In the genomic region with DNA sequence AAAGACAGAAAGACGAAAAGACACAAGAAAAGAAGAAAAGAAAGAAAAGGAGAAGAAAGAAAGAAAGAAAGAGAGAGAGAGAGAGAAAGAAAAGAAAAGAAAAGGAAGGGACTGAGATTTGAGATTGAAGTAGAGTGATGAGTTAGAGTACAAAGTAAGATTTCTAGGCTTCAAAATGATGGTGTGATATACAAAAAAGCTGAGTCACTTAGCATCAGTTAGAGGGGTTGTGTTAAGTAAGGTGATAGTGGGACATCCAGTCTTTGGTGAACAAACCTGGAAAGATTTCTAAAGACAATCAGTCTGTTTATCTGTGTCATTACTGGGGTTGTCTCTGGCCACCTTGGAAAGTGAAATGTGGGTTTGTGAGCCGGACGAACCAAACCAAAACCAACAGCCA, we compare ENCODE assay signal across 1 cellular context.
TF ChIP-seq lines count a peak whose summit lies in the region.

No MANE protein-coding gene starts in this region.

TF ChIP-seq in K562, 482 proteins besides CTCF, POLR2A, EP300 and RAD21 (continues in another document):
- TF ChIP-seq ETV6 (IDR thresholded peaks at IDR 0.05; ENCODE audit: borderline replicate concordance in 1 of 2, low read depth in 2 of 2, low read length in 1 of 2) (no peak), ETV6 (CRISPR knock-in tag; IDR thresholded peaks at IDR 0.05; ENCODE audit: borderline replicate concordance) (no peak), BMI1 (IDR thresholded peaks at IDR 0.05; ENCODE audit: low read length) (no peak), ZNF133 (CRISPR knock-in tag; IDR thresholded peaks at IDR 0.05) (no peak), MXI1 (IDR thresholded peaks at IDR 0.05; ENCODE audit: low read depth, low read length) (no peak), MAFF (IDR thresholded peaks at IDR 0.05; ENCODE audit: low read length) (peak; percentile 19; the same call in 1 of the 2 replicates), TCF7L2 (IDR thresholded peaks at IDR 0.05; ENCODE audit: low read depth, low read length) (no peak), STAG1 (CRISPR knock-in tag; IDR thresholded peaks at IDR 0.05; ENCODE audit: borderline replicate concordance) (no peak), TEAD2 (tag; IDR thresholded peaks at IDR 0.05) (no peak), ZNF644 (tag; IDR thresholded peaks at IDR 0.05; ENCODE audit: low read depth) (no peak), MAFG (tag; conservative IDR thresholded peaks at IDR 0.05) (peak; percentile 70), LCOR (CRISPR knock-in tag; IDR thresholded peaks at IDR 0.05) (no peak), YY1 (IDR thresholded peaks at IDR 0.05; ENCODE audit: borderline replicate concordance in 1 of 3, control insufficient read depth in 1 of 3, extremely low read depth in 1 of 3, insufficient read depth in 3 of 3, insufficient read length in 1 of 3, insufficient replicate concordance in 2 of 3, low read depth in 1 of 3, low read length in 2 of 3) (no peak), PCBP1 (IDR thresholded peaks at IDR 0.05; ENCODE audit: low read depth, low read length, poor library complexity, severe bottlenecking) (no peak), NFE2L1 (tag; IDR thresholded peaks at IDR 0.05; ENCODE audit: borderline replicate concordance, low read depth) (peak; percentile 56), ZNF436 (CRISPR knock-in tag; IDR thresholded peaks at IDR 0.05) (no peak), NFIC (IDR thresholded peaks at IDR 0.05) (no peak), SOX6 (IDR thresholded peaks at IDR 0.05) (no peak), NR2F6 (CRISPR knock-in tag; IDR thresholded peaks at IDR 0.05) (no peak), BRCA1 (IDR thresholded peaks at IDR 0.05) (no peak), BRCA1 (CRISPR knock-in tag; IDR thresholded peaks at IDR 0.05) (no peak), NFE2 (IDR thresholded peaks at IDR 0.05; ENCODE audit: low read depth) (peak; percentile 63; the same call in 1 of the 2 replicates), ZNF431 (CRISPR knock-in tag; IDR thresholded peaks at IDR 0.05) (no peak), ZNF316 (IDR thresholded peaks at IDR 0.05) (peak; percentile 70), SAP30 (IDR thresholded peaks at IDR 0.05; ENCODE audit: borderline replicate concordance, insufficient read depth, low read depth, low read length, poor library complexity, severe bottlenecking) (no peak)
- TF ChIP-seq, protein P1, sequence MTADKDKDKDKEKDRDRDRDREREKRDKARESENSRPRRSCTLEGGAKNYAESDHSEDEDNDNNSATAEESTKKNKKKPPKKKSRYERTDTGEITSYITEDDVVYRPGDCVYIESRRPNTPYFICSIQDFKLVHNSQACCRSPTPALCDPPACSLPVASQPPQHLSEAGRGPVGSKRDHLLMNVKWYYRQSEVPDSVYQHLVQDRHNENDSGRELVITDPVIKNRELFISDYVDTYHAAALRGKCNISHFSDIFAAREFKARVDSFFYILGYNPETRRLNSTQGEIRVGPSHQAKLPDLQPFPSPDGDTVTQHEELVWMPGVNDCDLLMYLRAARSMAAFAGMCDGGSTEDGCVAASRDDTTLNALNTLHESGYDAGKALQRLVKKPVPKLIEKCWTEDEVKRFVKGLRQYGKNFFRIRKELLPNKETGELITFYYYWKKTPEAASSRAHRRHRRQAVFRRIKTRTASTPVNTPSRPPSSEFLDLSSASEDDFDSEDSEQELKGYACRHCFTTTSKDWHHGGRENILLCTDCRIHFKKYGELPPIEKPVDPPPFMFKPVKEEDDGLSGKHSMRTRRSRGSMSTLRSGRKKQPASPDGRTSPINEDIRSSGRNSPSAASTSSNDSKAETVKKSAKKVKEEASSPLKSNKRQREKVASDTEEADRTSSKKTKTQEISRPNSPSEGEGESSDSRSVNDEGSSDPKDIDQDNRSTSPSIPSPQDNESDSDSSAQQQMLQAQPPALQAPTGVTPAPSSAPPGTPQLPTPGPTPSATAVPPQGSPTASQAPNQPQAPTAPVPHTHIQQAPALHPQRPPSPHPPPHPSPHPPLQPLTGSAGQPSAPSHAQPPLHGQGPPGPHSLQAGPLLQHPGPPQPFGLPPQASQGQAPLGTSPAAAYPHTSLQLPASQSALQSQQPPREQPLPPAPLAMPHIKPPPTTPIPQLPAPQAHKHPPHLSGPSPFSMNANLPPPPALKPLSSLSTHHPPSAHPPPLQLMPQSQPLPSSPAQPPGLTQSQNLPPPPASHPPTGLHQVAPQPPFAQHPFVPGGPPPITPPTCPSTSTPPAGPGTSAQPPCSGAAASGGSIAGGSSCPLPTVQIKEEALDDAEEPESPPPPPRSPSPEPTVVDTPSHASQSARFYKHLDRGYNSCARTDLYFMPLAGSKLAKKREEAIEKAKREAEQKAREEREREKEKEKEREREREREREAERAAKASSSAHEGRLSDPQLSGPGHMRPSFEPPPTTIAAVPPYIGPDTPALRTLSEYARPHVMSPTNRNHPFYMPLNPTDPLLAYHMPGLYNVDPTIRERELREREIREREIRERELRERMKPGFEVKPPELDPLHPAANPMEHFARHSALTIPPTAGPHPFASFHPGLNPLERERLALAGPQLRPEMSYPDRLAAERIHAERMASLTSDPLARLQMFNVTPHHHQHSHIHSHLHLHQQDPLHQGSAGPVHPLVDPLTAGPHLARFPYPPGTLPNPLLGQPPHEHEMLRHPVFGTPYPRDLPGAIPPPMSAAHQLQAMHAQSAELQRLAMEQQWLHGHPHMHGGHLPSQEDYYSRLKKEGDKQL (CRISPR knock-in tag; IDR thresholded peaks at IDR 0.05; ENCODE audit: borderline replicate concordance) = no peak
- TF ChIP-seq, protein P2, sequence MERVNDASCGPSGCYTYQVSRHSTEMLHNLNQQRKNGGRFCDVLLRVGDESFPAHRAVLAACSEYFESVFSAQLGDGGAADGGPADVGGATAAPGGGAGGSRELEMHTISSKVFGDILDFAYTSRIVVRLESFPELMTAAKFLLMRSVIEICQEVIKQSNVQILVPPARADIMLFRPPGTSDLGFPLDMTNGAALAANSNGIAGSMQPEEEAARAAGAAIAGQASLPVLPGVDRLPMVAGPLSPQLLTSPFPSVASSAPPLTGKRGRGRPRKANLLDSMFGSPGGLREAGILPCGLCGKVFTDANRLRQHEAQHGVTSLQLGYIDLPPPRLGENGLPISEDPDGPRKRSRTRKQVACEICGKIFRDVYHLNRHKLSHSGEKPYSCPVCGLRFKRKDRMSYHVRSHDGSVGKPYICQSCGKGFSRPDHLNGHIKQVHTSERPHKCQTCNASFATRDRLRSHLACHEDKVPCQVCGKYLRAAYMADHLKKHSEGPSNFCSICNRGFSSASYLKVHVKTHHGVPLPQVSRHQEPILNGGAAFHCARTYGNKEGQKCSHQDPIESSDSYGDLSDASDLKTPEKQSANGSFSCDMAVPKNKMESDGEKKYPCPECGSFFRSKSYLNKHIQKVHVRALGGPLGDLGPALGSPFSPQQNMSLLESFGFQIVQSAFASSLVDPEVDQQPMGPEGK (CRISPR knock-in tag; IDR thresholded peaks at IDR 0.05; ENCODE audit: borderline replicate concordance) = no peak
- TF ChIP-seq, protein P3, sequence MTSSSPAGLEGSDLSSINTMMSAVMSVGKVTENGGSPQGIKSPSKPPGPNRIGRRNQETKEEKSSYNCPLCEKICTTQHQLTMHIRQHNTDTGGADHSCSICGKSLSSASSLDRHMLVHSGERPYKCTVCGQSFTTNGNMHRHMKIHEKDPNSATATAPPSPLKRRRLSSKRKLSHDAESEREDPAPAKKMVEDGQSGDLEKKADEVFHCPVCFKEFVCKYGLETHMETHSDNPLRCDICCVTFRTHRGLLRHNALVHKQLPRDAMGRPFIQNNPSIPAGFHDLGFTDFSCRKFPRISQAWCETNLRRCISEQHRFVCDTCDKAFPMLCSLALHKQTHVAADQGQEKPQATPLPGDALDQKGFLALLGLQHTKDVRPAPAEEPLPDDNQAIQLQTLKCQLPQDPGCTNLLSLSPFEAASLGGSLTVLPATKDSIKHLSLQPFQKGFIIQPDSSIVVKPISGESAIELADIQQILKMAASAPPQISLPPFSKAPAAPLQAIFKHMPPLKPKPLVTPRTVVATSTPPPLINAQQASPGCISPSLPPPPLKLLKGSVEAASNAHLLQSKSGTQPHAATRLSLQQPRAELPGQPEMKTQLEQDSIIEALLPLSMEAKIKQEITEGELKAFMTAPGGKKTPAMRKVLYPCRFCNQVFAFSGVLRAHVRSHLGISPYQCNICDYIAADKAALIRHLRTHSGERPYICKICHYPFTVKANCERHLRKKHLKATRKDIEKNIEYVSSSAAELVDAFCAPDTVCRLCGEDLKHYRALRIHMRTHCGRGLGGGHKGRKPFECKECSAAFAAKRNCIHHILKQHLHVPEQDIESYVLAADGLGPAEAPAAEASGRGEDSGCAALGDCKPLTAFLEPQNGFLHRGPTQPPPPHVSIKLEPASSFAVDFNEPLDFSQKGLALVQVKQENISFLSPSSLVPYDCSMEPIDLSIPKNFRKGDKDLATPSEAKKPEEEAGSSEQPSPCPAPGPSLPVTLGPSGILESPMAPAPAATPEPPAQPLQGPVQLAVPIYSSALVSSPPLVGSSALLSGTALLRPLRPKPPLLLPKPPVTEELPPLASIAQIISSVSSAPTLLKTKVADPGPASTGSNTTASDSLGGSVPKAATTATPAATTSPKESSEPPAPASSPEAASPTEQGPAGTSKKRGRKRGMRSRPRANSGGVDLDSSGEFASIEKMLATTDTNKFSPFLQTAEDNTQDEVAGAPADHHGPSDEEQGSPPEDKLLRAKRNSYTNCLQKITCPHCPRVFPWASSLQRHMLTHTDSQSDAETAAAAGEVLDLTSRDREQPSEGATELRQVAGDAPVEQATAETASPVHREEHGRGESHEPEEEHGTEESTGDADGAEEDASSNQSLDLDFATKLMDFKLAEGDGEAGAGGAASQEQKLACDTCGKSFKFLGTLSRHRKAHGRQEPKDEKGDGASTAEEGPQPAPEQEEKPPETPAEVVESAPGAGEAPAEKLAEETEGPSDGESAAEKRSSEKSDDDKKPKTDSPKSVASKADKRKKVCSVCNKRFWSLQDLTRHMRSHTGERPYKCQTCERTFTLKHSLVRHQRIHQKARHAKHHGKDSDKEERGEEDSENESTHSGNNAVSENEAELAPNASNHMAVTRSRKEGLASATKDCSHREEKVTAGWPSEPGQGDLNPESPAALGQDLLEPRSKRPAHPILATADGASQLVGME (CRISPR knock-in tag; IDR thresholded peaks at IDR 0.05) = no peak
- TF ChIP-seq, protein P4, sequence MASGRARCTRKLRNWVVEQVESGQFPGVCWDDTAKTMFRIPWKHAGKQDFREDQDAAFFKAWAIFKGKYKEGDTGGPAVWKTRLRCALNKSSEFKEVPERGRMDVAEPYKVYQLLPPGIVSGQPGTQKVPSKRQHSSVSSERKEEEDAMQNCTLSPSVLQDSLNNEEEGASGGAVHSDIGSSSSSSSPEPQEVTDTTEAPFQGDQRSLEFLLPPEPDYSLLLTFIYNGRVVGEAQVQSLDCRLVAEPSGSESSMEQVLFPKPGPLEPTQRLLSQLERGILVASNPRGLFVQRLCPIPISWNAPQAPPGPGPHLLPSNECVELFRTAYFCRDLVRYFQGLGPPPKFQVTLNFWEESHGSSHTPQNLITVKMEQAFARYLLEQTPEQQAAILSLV (tag; IDR thresholded peaks at IDR 0.05) = no peak
- TF ChIP-seq, protein P5, sequence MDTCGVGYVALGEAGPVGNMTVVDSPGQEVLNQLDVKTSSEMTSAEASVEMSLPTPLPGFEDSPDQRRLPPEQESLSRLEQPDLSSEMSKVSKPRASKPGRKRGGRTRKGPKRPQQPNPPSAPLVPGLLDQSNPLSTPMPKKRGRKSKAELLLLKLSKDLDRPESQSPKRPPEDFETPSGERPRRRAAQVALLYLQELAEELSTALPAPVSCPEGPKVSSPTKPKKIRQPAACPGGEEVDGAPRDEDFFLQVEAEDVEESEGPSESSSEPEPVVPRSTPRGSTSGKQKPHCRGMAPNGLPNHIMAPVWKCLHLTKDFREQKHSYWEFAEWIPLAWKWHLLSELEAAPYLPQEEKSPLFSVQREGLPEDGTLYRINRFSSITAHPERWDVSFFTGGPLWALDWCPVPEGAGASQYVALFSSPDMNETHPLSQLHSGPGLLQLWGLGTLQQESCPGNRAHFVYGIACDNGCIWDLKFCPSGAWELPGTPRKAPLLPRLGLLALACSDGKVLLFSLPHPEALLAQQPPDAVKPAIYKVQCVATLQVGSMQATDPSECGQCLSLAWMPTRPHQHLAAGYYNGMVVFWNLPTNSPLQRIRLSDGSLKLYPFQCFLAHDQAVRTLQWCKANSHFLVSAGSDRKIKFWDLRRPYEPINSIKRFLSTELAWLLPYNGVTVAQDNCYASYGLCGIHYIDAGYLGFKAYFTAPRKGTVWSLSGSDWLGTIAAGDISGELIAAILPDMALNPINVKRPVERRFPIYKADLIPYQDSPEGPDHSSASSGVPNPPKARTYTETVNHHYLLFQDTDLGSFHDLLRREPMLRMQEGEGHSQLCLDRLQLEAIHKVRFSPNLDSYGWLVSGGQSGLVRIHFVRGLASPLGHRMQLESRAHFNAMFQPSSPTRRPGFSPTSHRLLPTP (IDR thresholded peaks at IDR 0.05; ENCODE audit: borderline replicate concordance, extremely low read depth, insufficient read length) = no peak
- TF ChIP-seq, protein P6, sequence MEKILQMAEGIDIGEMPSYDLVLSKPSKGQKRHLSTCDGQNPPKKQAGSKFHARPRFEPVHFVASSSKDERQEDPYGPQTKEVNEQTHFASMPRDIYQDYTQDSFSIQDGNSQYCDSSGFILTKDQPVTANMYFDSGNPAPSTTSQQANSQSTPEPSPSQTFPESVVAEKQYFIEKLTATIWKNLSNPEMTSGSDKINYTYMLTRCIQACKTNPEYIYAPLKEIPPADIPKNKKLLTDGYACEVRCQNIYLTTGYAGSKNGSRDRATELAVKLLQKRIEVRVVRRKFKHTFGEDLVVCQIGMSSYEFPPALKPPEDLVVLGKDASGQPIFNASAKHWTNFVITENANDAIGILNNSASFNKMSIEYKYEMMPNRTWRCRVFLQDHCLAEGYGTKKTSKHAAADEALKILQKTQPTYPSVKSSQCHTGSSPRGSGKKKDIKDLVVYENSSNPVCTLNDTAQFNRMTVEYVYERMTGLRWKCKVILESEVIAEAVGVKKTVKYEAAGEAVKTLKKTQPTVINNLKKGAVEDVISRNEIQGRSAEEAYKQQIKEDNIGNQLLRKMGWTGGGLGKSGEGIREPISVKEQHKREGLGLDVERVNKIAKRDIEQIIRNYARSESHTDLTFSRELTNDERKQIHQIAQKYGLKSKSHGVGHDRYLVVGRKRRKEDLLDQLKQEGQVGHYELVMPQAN (IDR thresholded peaks at IDR 0.05; ENCODE audit: borderline replicate concordance) = no peak
- TF ChIP-seq, protein P7, sequence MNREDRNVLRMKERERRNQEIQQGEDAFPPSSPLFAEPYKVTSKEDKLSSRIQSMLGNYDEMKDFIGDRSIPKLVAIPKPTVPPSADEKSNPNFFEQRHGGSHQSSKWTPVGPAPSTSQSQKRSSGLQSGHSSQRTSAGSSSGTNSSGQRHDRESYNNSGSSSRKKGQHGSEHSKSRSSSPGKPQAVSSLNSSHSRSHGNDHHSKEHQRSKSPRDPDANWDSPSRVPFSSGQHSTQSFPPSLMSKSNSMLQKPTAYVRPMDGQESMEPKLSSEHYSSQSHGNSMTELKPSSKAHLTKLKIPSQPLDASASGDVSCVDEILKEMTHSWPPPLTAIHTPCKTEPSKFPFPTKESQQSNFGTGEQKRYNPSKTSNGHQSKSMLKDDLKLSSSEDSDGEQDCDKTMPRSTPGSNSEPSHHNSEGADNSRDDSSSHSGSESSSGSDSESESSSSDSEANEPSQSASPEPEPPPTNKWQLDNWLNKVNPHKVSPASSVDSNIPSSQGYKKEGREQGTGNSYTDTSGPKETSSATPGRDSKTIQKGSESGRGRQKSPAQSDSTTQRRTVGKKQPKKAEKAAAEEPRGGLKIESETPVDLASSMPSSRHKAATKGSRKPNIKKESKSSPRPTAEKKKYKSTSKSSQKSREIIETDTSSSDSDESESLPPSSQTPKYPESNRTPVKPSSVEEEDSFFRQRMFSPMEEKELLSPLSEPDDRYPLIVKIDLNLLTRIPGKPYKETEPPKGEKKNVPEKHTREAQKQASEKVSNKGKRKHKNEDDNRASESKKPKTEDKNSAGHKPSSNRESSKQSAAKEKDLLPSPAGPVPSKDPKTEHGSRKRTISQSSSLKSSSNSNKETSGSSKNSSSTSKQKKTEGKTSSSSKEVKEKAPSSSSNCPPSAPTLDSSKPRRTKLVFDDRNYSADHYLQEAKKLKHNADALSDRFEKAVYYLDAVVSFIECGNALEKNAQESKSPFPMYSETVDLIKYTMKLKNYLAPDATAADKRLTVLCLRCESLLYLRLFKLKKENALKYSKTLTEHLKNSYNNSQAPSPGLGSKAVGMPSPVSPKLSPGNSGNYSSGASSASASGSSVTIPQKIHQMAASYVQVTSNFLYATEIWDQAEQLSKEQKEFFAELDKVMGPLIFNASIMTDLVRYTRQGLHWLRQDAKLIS (CRISPR knock-in tag; IDR thresholded peaks at IDR 0.05) = no peak
